23 cellular contexts compared by ENCODE assay signal in the genomic region with DNA sequence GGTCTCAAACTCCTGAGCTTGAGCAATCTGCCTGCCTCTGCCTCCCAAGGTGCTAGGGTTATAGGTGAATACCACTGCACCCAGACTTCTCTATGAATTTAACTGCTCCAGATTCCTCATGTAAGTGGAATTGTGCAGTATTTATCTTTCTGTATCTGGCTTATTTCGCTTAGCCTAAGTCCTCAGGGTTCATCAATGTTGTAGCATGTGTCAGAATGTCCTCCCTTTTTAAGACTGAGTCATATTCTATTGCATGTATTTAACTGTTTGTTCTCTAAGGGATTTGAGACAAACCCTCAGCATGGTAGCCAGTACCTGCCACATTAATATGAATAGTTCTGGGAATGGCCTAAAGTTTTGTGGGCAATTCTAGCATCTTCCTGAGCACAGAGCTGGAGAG. TPM values are rescaled to one million over a fixed set of nuclear protein-coding genes. Genes with fewer than 3 reads are reported as not detected.
A peak's percentile ranks its signal among the peaks of the same experiment; 100 is the strongest.
DNase-seq lines count a peak whose midpoint lies in the region; ATAC-seq, FAIRE-seq and TF ChIP-seq lines count a peak whose summit lies in the region.
"Had no signal": no experiment of that assay in that cellular context is flagged by ENCODE, and none has a peak within 500 bp of the region (broad histone marks: within the 10 kb centered on the region; RNA-seq: fewer than 3 reads in every experiment).

No MANE protein-coding gene starts in this region.

- H3K4me3 ChIP-seq in A549, result no peak overlapping the region
- H3K4me3 ChIP-seq: stomach had no signal

- no peaks in the 10 kb centered on the region for H3K36me3 Mint-ChIP-seq in chondrocyte (ENCODE audit: low read depth)
- no peaks in the 10 kb centered on the region for H3K36me3 Mint-ChIP-seq in stimulated activated effector memory CD8-positive, alpha-beta T cell treated with anti-CD3 and anti-CD28 coated beads, Interleukin-12 subunit alpha, Interleukin-12 subunit beta, amount 100 ng/mL, for 72 hours
- H3K36me3 Mint-ChIP-seq: activated naive CD8-positive, alpha-beta T cell; CD14-positive monocyte; natural killer cell had no signal

- H3K27ac ChIP-seq in A549, result peak overlapping the region; percentile 14 to 72; a peak in 2 of 6 replicates
- peak overlapping the region; percentile 92 for H3K27ac ChIP-seq in caudate nucleus (ENCODE audit: low read depth, low read length)

- H3K27ac Mint-ChIP-seq in chondrocyte (ENCODE audit: unreplicated experiment), result no peak overlapping the region
- no peak overlapping the region for H3K27ac Mint-ChIP-seq in stimulated activated effector memory CD8-positive, alpha-beta T cell treated with anti-CD3 and anti-CD28 coated beads, Interleukin-12 subunit alpha, Interleukin-12 subunit beta, amount 100 ng/mL, for 72 hours
- H3K27ac Mint-ChIP-seq: activated naive CD8-positive, alpha-beta T cell; activated T-cell treated with anti-CD3 and anti-CD28 coated beads, Interleukin-2, amount 50 U/mL, for 72 hours; natural killer cell had no signal

- H3K4me3 Mint-ChIP-seq in chondrocyte (ENCODE audit: unreplicated experiment), result no peak overlapping the region
- no peak overlapping the region for H3K4me3 Mint-ChIP-seq in stimulated activated effector memory CD8-positive, alpha-beta T cell treated with anti-CD3 and anti-CD28 coated beads, Interleukin-12 subunit alpha, Interleukin-12 subunit beta, amount 100 ng/mL, for 72 hours
- H3K4me3 Mint-ChIP-seq: activated naive CD8-positive, alpha-beta T cell; activated T-cell treated with anti-CD3 and anti-CD28 coated beads, Interleukin-2, amount 50 U/mL, for 72 hours; CD14-positive monocyte; natural killer cell had no signal

- TF ChIP-seq CTCF in A549 (IDR thresholded peaks at IDR 0.05) (no peak), chondrocyte (IDR thresholded peaks at IDR 0.05) (no peak)

- 74% methylated on average over 1 of the region's 1 CpG for WGBS in A549 (ENCODE audit: missing lambda C conversion rate)

- TF ChIP-seq RAD21 in A549 (conservative IDR thresholded peaks at IDR 0.05 in 1 of 2, IDR thresholded peaks at IDR 0.05 in 1 of 2), result no peak

- peaks cover 31% of the 10 kb centered on the region for H3K4me1 Mint-ChIP-seq in chondrocyte (ENCODE audit: low read depth)
- peaks cover 20% of the 10 kb centered on the region for H3K4me1 Mint-ChIP-seq in stimulated activated effector memory CD8-positive, alpha-beta T cell treated with anti-CD3 and anti-CD28 coated beads, Interleukin-12 subunit alpha, Interleukin-12 subunit beta, amount 100 ng/mL, for 72 hours
- H3K4me1 Mint-ChIP-seq: natural killer cell had no signal

- FAIRE-seq in A549 (lab: Jason Lieb, UNC), result no peak
- FAIRE-seq: A204.1, kidney had no signal

- TF ChIP-seq POLR2A in A549 (IDR thresholded peaks at IDR 0.05; ENCODE audit: low read length), result no peak

- H3K9me3 ChIP-seq in A549, result 0 out of 3 replicates have a peak, but pooled peaks cover 3% of the 10 kb centered on the region
- H3K9me3 ChIP-seq: SK-N-SH, stomach had no signal

- CTCF ChIA-PET in A549 (lab: Yijun Ruan, JAX), result interaction anchor here (0.6 to 2.5 kb wide), 3 partner anchors 10 to 1279 kb away, joined by 3 to 11 read pairs (median 4); no protein-coding TSS in a partner anchor

- peaks cover 31% of the 10 kb centered on the region for H3K4me1 ChIP-seq in A549

- H3K4me2 ChIP-seq in A549, result no peak overlapping the region
- H3K4me2 ChIP-seq: SK-N-SH had no signal

- no peaks in the 10 kb centered on the region for H3K9me3 Mint-ChIP-seq in chondrocyte (ENCODE audit: low read depth)
- no peaks in the 10 kb centered on the region for H3K9me3 Mint-ChIP-seq in stimulated activated effector memory CD8-positive, alpha-beta T cell treated with anti-CD3 and anti-CD28 coated beads, Interleukin-12 subunit alpha, Interleukin-12 subunit beta, amount 100 ng/mL, for 72 hours
- H3K9me3 Mint-ChIP-seq: activated T-cell treated with anti-CD3 and anti-CD28 coated beads, Interleukin-2, amount 50 U/mL, for 72 hours; natural killer cell had no signal

- no peak for TF ChIP-seq EP300 in A549 (IDR thresholded peaks at IDR 0.05)

- DNase-seq in A549 (ENCODE audit: low read depth in 1 of 2, low spot score in 1 of 2) (no peak), LHCN-M2 (ENCODE audit: low read depth) (peak; percentile 58), caudate nucleus (lab: John Stamatoyannopoulos, UW) (no peak), iris pigment epithelial cell (ENCODE audit: low read depth) (peak; percentile 52), middle frontal gyrus (ENCODE audit: extremely low spot score, low spot score) (no peak), chondrocyte (ENCODE audit: low spot score) (no peak)
- no peak for DNase-seq in stimulated activated effector memory CD8-positive, alpha-beta T cell treated with anti-CD3 and anti-CD28 coated beads, Interleukin-12 subunit alpha, Interleukin-12 subunit beta, amount 100 ng/mL, for 72 hours (ENCODE audit: low spot score in 2 of 2)
- DNase-seq: activated CD8-positive, alpha-beta memory T cell treated with anti-CD3 and anti-CD28 coated beads for 24 hours; activated T-cell treated with anti-CD3 and anti-CD28 coated beads, Interleukin-2, amount 50 U/mL, for 72 hours; GDM1; hypothalamus; kidney; natural killer cell; NCI-H1436; posterior cingulate gyrus; SK-N-SH; stomach had no signal

- H3K27me3 Mint-ChIP-seq in chondrocyte (ENCODE audit: low read depth), result no peaks in the 10 kb centered on the region

- POLR2A ChIA-PET in A549 (lab: Yijun Ruan, JAX), result no interaction called here

- ATAC-seq in A549 (no peak), HG03457 (IDR thresholded peaks at IDR 0.05; ENCODE audit: unreplicated experiment) (no peak)
- no peak for ATAC-seq in stimulated activated effector memory CD8-positive, alpha-beta T cell treated with anti-CD3 and anti-CD28 coated beads, Interleukin-12 subunit alpha, Interleukin-12 subunit beta, amount 100 ng/mL, for 72 hours
- ATAC-seq: activated CD4-positive, CD25-positive, alpha-beta regulatory T cell treated with anti-CD3 and anti-CD28 coated beads, Interleukin-2, amount 50 U/mL, for 24 hours; activated T-cell treated with anti-CD3 and anti-CD28 coated beads, Interleukin-2, amount 50 U/mL, for 72 hours; natural killer cell; Panc1 had no signal

TF ChIP-seq in A549, 52 proteins besides CTCF, POLR2A, EP300 and RAD21:
- no peak for TF ChIP-seq RARB (CRISPR knock-in tag; IDR thresholded peaks at IDR 0.05)
- no peak for TF ChIP-seq TFCP2L1 (CRISPR knock-in tag; IDR thresholded peaks at IDR 0.05)
- TF ChIP-seq MAZ (IDR thresholded peaks at IDR 0.05; ENCODE audit: borderline replicate concordance, low read depth, low read length), result no peak
- TF ChIP-seq HOXA7 (CRISPR knock-in tag; IDR thresholded peaks at IDR 0.05), result no peak
- no peak for TF ChIP-seq ZSCAN20 (CRISPR knock-in tag; IDR thresholded peaks at IDR 0.05)

RNA-seq across cellular contexts. Expression of a gene that starts 53.9 kb away (rescaled TPM):
- polyA plus RNA-seq in A549 (2011; rRNA removed), result 26.0 and 27.0 TPM in 2 replicates
- polyA plus RNA-seq in A549 (2012; cell fraction: cytosol; rRNA removed), result 3.4 and 3.9 TPM in 2 replicates
- polyA plus RNA-seq in A549 (2012; cell fraction: nucleus; rRNA removed), result 2.7 and 4.1 TPM in 2 replicates
- 12.1 to 12.7 TPM (median 12.4 TPM) in 3 replicates for polyA plus RNA-seq in A549 (2017; fragmentation: RNase III; extraction: RNeasy Plus Mini Kit Qiagen cat#74134 plus additional on column Dnase treatment)
- 17.2 and 20.4 TPM in 2 replicates for polyA minus RNA-seq in A549 (2011; rRNA and poly(A)+ RNA removed)
- 38.1 and 47.4 TPM in 2 replicates for total RNA-seq in LHCN-M2 (2014; rRNA removed)
- polyA plus RNA-seq in LHCN-M2 (2012), result 7.6 TPM
- total RNA-seq in chondrocyte, result 22.3 to 33.9 TPM (median 22.8 TPM) in 3 replicates

Comparison
In these comparisons a context has a peak if more than half of its experiments do, and no peak if none do; other contexts are left out.
1. DNase-seq: peak in LHCN-M2 (single experiment) and iris pigment epithelial cell (single experiment); none in A549 (0 of 2), caudate nucleus (0 of 61), middle frontal gyrus (single experiment), chondrocyte (single experiment) and stimulated activated effector memory CD8-positive, alpha-beta T cell treated with anti-CD3 and anti-CD28 coated beads, Interleukin-12 subunit alpha, Interleukin-12 subunit beta, amount 100 ng/mL, for 72 hours (0 of 2).